In genomic region chr20:44966030-44966961, GRCh38 we compare ENCODE assay signal across 8 cellular contexts. TPM values are rescaled to one million over a fixed set of nuclear protein-coding genes. Genes with fewer than 3 reads are reported as not detected.
DNase-seq lines count a peak whose midpoint lies in the region; ATAC-seq and TF ChIP-seq lines count a peak whose summit lies in the region.

Gene STK4 (plus strand): TSS chr20:44966512. CDS start chr20:44966569, 57 bp downstream.

- H3K9me3 Mint-ChIP-seq in chondrocyte (ENCODE audit: low read depth): no peaks in the 10 kb centered on the region

- H3K4me1 Mint-ChIP-seq in chondrocyte (ENCODE audit: low read depth): peaks cover 41% of the 10 kb centered on the region

- DNase-seq in Ammon's horn (ENCODE audit: low spot score) (peak; percentile 96), NCI-H510A (lab: John Stamatoyannopoulos, UW) (peak; percentile 89), chondrocyte (ENCODE audit: low spot score) (peak; percentile 96), kidney glomerular epithelial cell (lab: John Stamatoyannopoulos, UW) (peak; percentile 77)
- DNase-seq in activated CD4-positive, alpha-beta T cell treated with anti-CD3 and anti-CD28 coated beads for 24 hours (ENCODE audit: low read depth in 2 of 2): peak; percentile 90 to 94
- DNase-seq in stimulated activated CD4-positive, alpha-beta T cell treated with anti-CD3 and anti-CD28 coated beads, Interleukin-1b, Interleukin-23, amount 100 ng/mL, for 24 hours (ENCODE audit: low read depth in 4 of 4, low spot score in 1 of 4): peak; percentile 90 to 92 (median 90)

- ATAC-seq in HG03432 (IDR thresholded peaks at IDR 0.05; ENCODE audit: unreplicated experiment): peak; percentile 76

- peak; percentile 92 for TF ChIP-seq POLR2A in GM19099 (IDR thresholded peaks at IDR 0.05; ENCODE audit: extremely low read depth, insufficient read length, low read depth)

- H3K27ac Mint-ChIP-seq in chondrocyte (ENCODE audit: unreplicated experiment): peak within 1 kb of the TSS; percentile 85

- H3K36me3 Mint-ChIP-seq in chondrocyte (ENCODE audit: low read depth): no peaks in the 10 kb centered on the region

- TF ChIP-seq CTCF in chondrocyte (IDR thresholded peaks at IDR 0.05): peak; percentile 75

- H3K4me3 Mint-ChIP-seq in chondrocyte (ENCODE audit: unreplicated experiment): peak within 1 kb of the TSS; percentile 98

- H3K27me3 Mint-ChIP-seq in chondrocyte (ENCODE audit: low read depth): no peaks in the 10 kb centered on the region

RNA-seq across cellular contexts. Expression of gene STK4, which starts in this region (rescaled TPM):
- total RNA-seq in chondrocyte: 21.7 to 24.2 TPM (median 23.4 TPM) in 3 replicates

Comparison
In these comparisons a context has a peak if more than half of its experiments do, and no peak if none do; other contexts are left out.
1. Peak in every context shown above with its lines: DNase-seq and ATAC-seq.